In the genomic region with DNA sequence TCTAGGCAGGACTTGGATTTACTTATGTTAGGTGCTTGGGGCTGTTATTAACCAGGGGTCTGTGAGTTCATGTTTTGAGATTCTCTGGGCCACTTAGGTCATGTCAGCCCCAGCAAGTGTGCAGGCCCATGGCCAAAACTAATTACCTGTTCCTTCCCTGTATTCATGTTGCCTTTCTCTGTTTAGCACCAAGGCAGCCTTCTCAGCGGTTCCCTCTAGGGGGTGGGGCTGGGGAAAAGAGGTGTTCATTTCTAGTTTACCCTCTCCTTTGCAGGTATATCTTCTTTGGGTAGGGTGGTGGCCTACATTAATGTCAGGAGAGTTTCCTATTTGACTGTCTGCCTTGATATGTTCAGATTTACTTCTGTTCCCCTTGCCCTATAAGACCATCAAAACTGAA, we compare ENCODE assay signal across 19 cellular contexts.
DNase-seq lines count a peak whose midpoint lies in the region; ATAC-seq and TF ChIP-seq lines count a peak whose summit lies in the region.
"Had no signal": no experiment of that assay in that cellular context is flagged by ENCODE, and none has a peak within 500 bp of the region (broad histone marks: within the 10 kb centered on the region; RNA-seq: fewer than 3 reads in every experiment).

No MANE protein-coding gene starts in this region.

- intact Hi-C loops in activated CD4-positive, alpha-beta T cell treated with anti-CD3 and anti-CD28 coated beads, Interleukin-2, amount 10 ng/mL, durations not matched to agents 24 days and 14 days (cut with micrococcal nuclease), result loop anchor here (5.0 kb wide), 2 partner anchors 89 to 111 kb away; partner anchors contain the start of gene N4BP2L2

- no peak for DNase-seq in activated CD4-positive, alpha-beta T cell treated with anti-CD3 and anti-CD28 coated beads, Interleukin-2, amount 10 ng/mL, durations not matched to agents 24 days and 14 days
- DNase-seq in activated CD4-positive, alpha-beta T cell treated with anti-CD3 and anti-CD28 coated beads, Interleukin-2, amount 50 U/mL, for 48 hours, result no peak
- DNase-seq in effector memory CD8-positive, alpha-beta T cell, result no peak
- no peak for DNase-seq in stimulated activated effector memory CD8-positive, alpha-beta T cell treated with anti-CD3 and anti-CD28 coated beads, Interleukin-12 subunit alpha, Interleukin-12 subunit beta, amount 100 ng/mL, for 72 hours (ENCODE audit: low spot score in 2 of 2)
- DNase-seq in NOMO-1 treated with dmso at 0.1 percent for 144 hours (lab: John Stamatoyannopoulos, UW; ENCODE audit: unreplicated experiment), result no peak
- DNase-seq in effector CD8-positive, alpha-beta T cell (lab: John Stamatoyannopoulos, UW), result no peak
- DNase-seq: activated CD4-positive, CD25-positive, alpha-beta regulatory T cell; activated CD8-positive, alpha-beta memory T cell treated with anti-CD3 and anti-CD28 coated beads, Interleukin-2, amount 50 U/mL, for 4 hours; activated naive CD4-positive, alpha-beta T cell treated with anti-CD3 and anti-CD28 coated beads for 36 hours; foreskin melanocyte; left ventricle myocardium superior; NCI-H2029; NK-92 treated with Interleukin-12 subunit alpha and Interleukin-12 subunit beta, amount 100 ng/mL, for 24 hours; psoas muscle; stimulated activated CD4-positive, alpha-beta T cell treated with anti-CD3 and anti-CD28 coated beads, Interleukin-12 subunit alpha, Interleukin-12 subunit beta, amount 100 ng/mL, for 4 hours; stimulated activated naive CD4-positive, alpha-beta T cell treated with Interleukin-2 at 50 U/mL for 16 hours; upper lobe of right lung had no signal

- TF ChIP-seq POLR2A in GM18505 (IDR thresholded peaks at IDR 0.05; ENCODE audit: borderline replicate concordance, extremely low read depth, insufficient read depth, insufficient read length), result no peak

- no peaks in the 10 kb centered on the region for H3K9me3 Mint-ChIP-seq in activated CD4-positive, alpha-beta T cell treated with anti-CD3 and anti-CD28 coated beads, Interleukin-2, amount 10 ng/mL, durations not matched to agents 24 days and 14 days
- H3K9me3 Mint-ChIP-seq in effector memory CD8-positive, alpha-beta T cell, result no peaks in the 10 kb centered on the region
- H3K9me3 Mint-ChIP-seq in stimulated activated effector memory CD8-positive, alpha-beta T cell treated with anti-CD3 and anti-CD28 coated beads, Interleukin-12 subunit alpha, Interleukin-12 subunit beta, amount 100 ng/mL, for 72 hours, result no peaks in the 10 kb centered on the region
- H3K9me3 Mint-ChIP-seq: activated naive CD4-positive, alpha-beta T cell treated with anti-CD3 and anti-CD28 coated beads for 36 hours had no signal

- peaks cover 3% of the 10 kb centered on the region for H3K36me3 Mint-ChIP-seq in activated CD4-positive, alpha-beta T cell treated with anti-CD3 and anti-CD28 coated beads, Interleukin-2, amount 10 ng/mL, durations not matched to agents 24 days and 14 days (ENCODE audit: low read depth)
- peaks cover 3% of the 10 kb centered on the region for H3K36me3 Mint-ChIP-seq in effector memory CD8-positive, alpha-beta T cell (ENCODE audit: insufficient read depth)
- peaks cover 18% of the 10 kb centered on the region for H3K36me3 Mint-ChIP-seq in stimulated activated effector memory CD8-positive, alpha-beta T cell treated with anti-CD3 and anti-CD28 coated beads, Interleukin-12 subunit alpha, Interleukin-12 subunit beta, amount 100 ng/mL, for 72 hours

- H3K4me1 Mint-ChIP-seq in activated CD4-positive, alpha-beta T cell treated with anti-CD3 and anti-CD28 coated beads, Interleukin-2, amount 10 ng/mL, durations not matched to agents 24 days and 14 days, result peaks cover 46% of the 10 kb centered on the region
- H3K4me1 Mint-ChIP-seq in effector memory CD8-positive, alpha-beta T cell (ENCODE audit: low read depth in 2 of 2), result peaks cover 24 to 61% of the 10 kb centered on the region in 2 donors
- peaks cover 69% of the 10 kb centered on the region for H3K4me1 Mint-ChIP-seq in stimulated activated effector memory CD8-positive, alpha-beta T cell treated with anti-CD3 and anti-CD28 coated beads, Interleukin-12 subunit alpha, Interleukin-12 subunit beta, amount 100 ng/mL, for 72 hours

- peak overlapping the region; percentile 8 for H3K27ac Mint-ChIP-seq in activated CD4-positive, alpha-beta T cell treated with anti-CD3 and anti-CD28 coated beads, Interleukin-2, amount 10 ng/mL, durations not matched to agents 24 days and 14 days
- H3K27ac Mint-ChIP-seq in effector memory CD8-positive, alpha-beta T cell, result peak overlapping the region; percentile 39 to 70
- H3K27ac Mint-ChIP-seq in stimulated activated effector memory CD8-positive, alpha-beta T cell treated with anti-CD3 and anti-CD28 coated beads, Interleukin-12 subunit alpha, Interleukin-12 subunit beta, amount 100 ng/mL, for 72 hours, result peak overlapping the region; percentile 5
- H3K27ac Mint-ChIP-seq: activated naive CD4-positive, alpha-beta T cell treated with anti-CD3 and anti-CD28 coated beads for 36 hours had no signal

- H3K4me3 Mint-ChIP-seq in activated CD4-positive, alpha-beta T cell treated with anti-CD3 and anti-CD28 coated beads, Interleukin-2, amount 10 ng/mL, durations not matched to agents 24 days and 14 days, result no peak overlapping the region
- no peak overlapping the region for H3K4me3 Mint-ChIP-seq in effector memory CD8-positive, alpha-beta T cell
- H3K4me3 Mint-ChIP-seq in stimulated activated effector memory CD8-positive, alpha-beta T cell treated with anti-CD3 and anti-CD28 coated beads, Interleukin-12 subunit alpha, Interleukin-12 subunit beta, amount 100 ng/mL, for 72 hours, result no peak overlapping the region
- H3K4me3 Mint-ChIP-seq: activated naive CD4-positive, alpha-beta T cell treated with anti-CD3 and anti-CD28 coated beads for 36 hours had no signal

- peak; percentile 42 for ATAC-seq in HG03342 (IDR thresholded peaks at IDR 0.05; ENCODE audit: unreplicated experiment)
- peak; percentile 46 for ATAC-seq in effector memory CD8-positive, alpha-beta T cell (replicated peaks)
- no peak for ATAC-seq in stimulated activated effector memory CD8-positive, alpha-beta T cell treated with anti-CD3 and anti-CD28 coated beads, Interleukin-12 subunit alpha, Interleukin-12 subunit beta, amount 100 ng/mL, for 72 hours
- no peak for ATAC-seq in GM18505 (IDR thresholded peaks at IDR 0.05; ENCODE audit: unreplicated experiment)
- ATAC-seq: left ventricle myocardium superior, psoas muscle, upper lobe of right lung had no signal

- no peaks in the 10 kb centered on the region for H3K27me3 Mint-ChIP-seq in activated CD4-positive, alpha-beta T cell treated with anti-CD3 and anti-CD28 coated beads, Interleukin-2, amount 10 ng/mL, durations not matched to agents 24 days and 14 days
- H3K27me3 Mint-ChIP-seq in effector memory CD8-positive, alpha-beta T cell, result no peaks in the 10 kb centered on the region

Comparison
In these comparisons a context has a peak if more than half of its experiments do, and no peak if none do; other contexts are left out.
1. ATAC-seq: peak in HG03342 (single experiment) and effector memory CD8-positive, alpha-beta T cell (single experiment); none in stimulated activated effector memory CD8-positive, alpha-beta T cell treated with anti-CD3 and anti-CD28 coated beads, Interleukin-12 subunit alpha, Interleukin-12 subunit beta, amount 100 ng/mL, for 72 hours (single experiment) and GM18505 (single experiment).
2. Peak in every context shown above with its lines, with median percentiles within 50 percentile points of each other: H3K27ac Mint-ChIP-seq.